In the genomic region with DNA sequence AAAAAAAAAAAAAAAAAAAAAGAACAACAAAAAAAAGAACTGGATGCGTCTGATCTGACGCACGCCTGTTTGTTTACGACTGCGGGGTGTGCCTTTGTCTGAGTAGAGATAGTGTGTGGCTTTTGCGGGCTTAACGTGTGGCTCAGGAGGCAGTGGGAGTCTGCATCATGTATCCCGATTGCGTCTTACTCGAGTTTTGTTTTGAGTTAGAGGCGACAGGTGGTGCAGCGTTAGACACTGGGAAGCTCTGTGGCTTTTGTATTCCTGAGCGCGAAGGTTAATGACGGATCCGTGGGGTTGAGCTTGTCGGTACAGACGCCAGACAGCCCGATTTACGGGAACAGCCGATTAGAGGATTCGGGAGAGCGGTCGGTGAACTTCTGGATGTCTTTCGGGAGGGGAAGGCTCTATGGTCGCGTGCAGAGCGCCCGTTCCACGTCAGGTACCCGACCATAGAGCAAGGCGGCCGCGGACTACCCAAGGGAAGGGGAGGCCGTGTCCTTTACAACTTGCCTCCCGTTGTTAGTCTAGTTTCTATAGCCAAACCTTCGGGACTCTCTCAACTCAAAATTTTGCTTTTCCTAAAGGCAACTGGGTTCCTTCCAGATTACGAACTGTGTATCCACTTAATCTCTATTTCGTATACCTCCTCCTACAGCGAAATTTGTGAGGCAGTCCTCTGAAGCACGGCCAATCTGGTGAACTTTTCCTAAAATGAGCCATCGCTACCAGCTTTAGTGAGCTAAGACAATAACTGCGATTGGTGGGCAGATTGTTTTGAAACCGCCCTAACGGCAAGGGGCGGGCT, we compare ENCODE assay signal across 1 cellular context.
A peak's percentile ranks its signal among the peaks of the same experiment; 100 is the strongest.
TF ChIP-seq lines count a peak whose summit lies in the region.

No MANE protein-coding gene starts in this region.

TF ChIP-seq in GM12878, 131 proteins besides CTCF, POLR2A, EP300 and RAD21 (continues in another document):
- TF ChIP-seq PAX8 (IDR thresholded peaks at IDR 0.05) (no peak; the same call in 1 of the 2 replicates), RAD51 (IDR thresholded peaks at IDR 0.05) (no peak), HDGF (IDR thresholded peaks at IDR 0.05) (no peak), SPI1 (IDR thresholded peaks at IDR 0.05; ENCODE audit: borderline replicate concordance, insufficient read depth, low read depth, low read length) (no peak), BMI1 (IDR thresholded peaks at IDR 0.05; ENCODE audit: borderline replicate concordance) (peak; percentile 77), NFXL1 (IDR thresholded peaks at IDR 0.05; ENCODE audit: borderline replicate concordance) (no peak), CHD4 (IDR thresholded peaks at IDR 0.05) (no peak), NR2C2 (IDR thresholded peaks at IDR 0.05; ENCODE audit: borderline replicate concordance, control insufficient read depth, insufficient read length, low read depth) (no peak), CEBPB (IDR thresholded peaks at IDR 0.05; ENCODE audit: borderline replicate concordance in 1 of 2, low read depth in 2 of 2, low read length in 2 of 2) (no peak), IKZF1 (conservative IDR thresholded peaks at IDR 0.05) (peak; percentile 84), GABPA (IDR thresholded peaks at IDR 0.05; ENCODE audit: low read depth) (no peak), POLR2AphosphoS5 (IDR thresholded peaks at IDR 0.05; ENCODE audit: low read length) (peak; percentile 96), POLR2AphosphoS2 (IDR thresholded peaks at IDR 0.05; ENCODE audit: low read depth, low read length) (peak; percentile 64; the same call in 1 of the 2 replicates), BACH1 (IDR thresholded peaks at IDR 0.05; ENCODE audit: borderline replicate concordance) (peak; percentile 71), ZSCAN29 (IDR thresholded peaks at IDR 0.05) (0 out of 2 replicates have a peak, but pooled peaks have one; percentile 72), TCF3 (IDR thresholded peaks at IDR 0.05; ENCODE audit: borderline replicate concordance, insufficient read depth, low read depth, low read length) (peak; percentile 99), RELA (IDR thresholded peaks at IDR 0.05; ENCODE audit: borderline replicate concordance, partially characterized antibody) (peak; percentile 44), ZBED1 (IDR thresholded peaks at IDR 0.05; ENCODE audit: borderline replicate concordance) (0 out of 2 replicates have a peak, but pooled peaks have one; percentile 30), ATF7 (IDR thresholded peaks at IDR 0.05; ENCODE audit: low read depth) (peak; percentile 96), CHD2 (IDR thresholded peaks at IDR 0.05; ENCODE audit: borderline replicate concordance, low read depth, low read length) (no peak), RB1 (IDR thresholded peaks at IDR 0.05; ENCODE audit: borderline replicate concordance) (no peak), HDAC6 (IDR thresholded peaks at IDR 0.05; ENCODE audit: unreplicated experiment) (no peak), STAT1 (conservative IDR thresholded peaks at IDR 0.05) (0 out of 2 replicates have a peak, but pooled peaks have one; percentile 48), JUNB (IDR thresholded peaks at IDR 0.05) (peak; percentile 81), IRF4 (IDR thresholded peaks at IDR 0.05; ENCODE audit: low read depth, low read length) (peak; percentile 91), ZNF217 (IDR thresholded peaks at IDR 0.05) (no peak), YY1 (IDR thresholded peaks at IDR 0.05; ENCODE audit: low read depth, low read length) (peak; percentile 5), HCFC1 (IDR thresholded peaks at IDR 0.05; ENCODE audit: low read length) (no peak), KDM1A (IDR thresholded peaks at IDR 0.05; ENCODE audit: borderline replicate concordance) (no peak), ZNF384 (IDR thresholded peaks at IDR 0.05; ENCODE audit: borderline replicate concordance, low read depth, low read length) (peak; percentile 76), ZNF24 (IDR thresholded peaks at IDR 0.05) (no peak), NFIC (IDR thresholded peaks at IDR 0.05; ENCODE audit: low read depth, low read length) (peak; percentile 48; the same call in 1 of the 2 replicates), STAT3 (IDR thresholded peaks at IDR 0.05; ENCODE audit: low read depth, low read length) (no peak), BHLHE40 (IDR thresholded peaks at IDR 0.05; ENCODE audit: borderline replicate concordance in 1 of 2, low read depth in 2 of 2, low read length in 1 of 2) (peak; percentile 55 to 90), ZNF207 (IDR thresholded peaks at IDR 0.05; ENCODE audit: borderline replicate concordance) (no peak; the same call in 1 of the 2 replicates), TCF7 (IDR thresholded peaks at IDR 0.05; ENCODE audit: borderline replicate concordance) (no peak), IKZF2 (IDR thresholded peaks at IDR 0.05) (peak; percentile 92), RBBP5 (conservative IDR thresholded peaks at IDR 0.05) (no peak), ETV6 (conservative IDR thresholded peaks at IDR 0.05 in 1 of 2, IDR thresholded peaks at IDR 0.05 in 1 of 2; ENCODE audit: borderline replicate concordance in 1 of 2, low read depth in 1 of 2) (peak in 1 of 2 experiments; percentile 52; a peak in 1 of 4 replicates), TBL1XR1 (IDR thresholded peaks at IDR 0.05; ENCODE audit: low read depth, low read length) (0 out of 2 replicates have a peak, but pooled peaks have one; percentile 68), MXI1 (IDR thresholded peaks at IDR 0.05; ENCODE audit: low read depth, low read length) (peak; percentile 50; the same call in 1 of the 2 replicates), NBN (IDR thresholded peaks at IDR 0.05) (peak; percentile 69), MYB (IDR thresholded peaks at IDR 0.05; ENCODE audit: borderline replicate concordance, low read depth, low read length) (no peak; the same call in 1 of the 2 replicates), SUPT20H (IDR thresholded peaks at IDR 0.05; ENCODE audit: borderline replicate concordance, control insufficient read depth, low read depth, low read length) (no peak), PAX5 (IDR thresholded peaks at IDR 0.05; ENCODE audit: borderline replicate concordance, low read depth, low read length) (peak; percentile 98), WRNIP1 (IDR thresholded peaks at IDR 0.05; ENCODE audit: borderline replicate concordance, low read depth, low read length) (no peak), NR2F1 (conservative IDR thresholded peaks at IDR 0.05) (peak; percentile 37), SMARCA5 (IDR thresholded peaks at IDR 0.05) (peak; percentile 83)
- TF ChIP-seq, protein P1, sequence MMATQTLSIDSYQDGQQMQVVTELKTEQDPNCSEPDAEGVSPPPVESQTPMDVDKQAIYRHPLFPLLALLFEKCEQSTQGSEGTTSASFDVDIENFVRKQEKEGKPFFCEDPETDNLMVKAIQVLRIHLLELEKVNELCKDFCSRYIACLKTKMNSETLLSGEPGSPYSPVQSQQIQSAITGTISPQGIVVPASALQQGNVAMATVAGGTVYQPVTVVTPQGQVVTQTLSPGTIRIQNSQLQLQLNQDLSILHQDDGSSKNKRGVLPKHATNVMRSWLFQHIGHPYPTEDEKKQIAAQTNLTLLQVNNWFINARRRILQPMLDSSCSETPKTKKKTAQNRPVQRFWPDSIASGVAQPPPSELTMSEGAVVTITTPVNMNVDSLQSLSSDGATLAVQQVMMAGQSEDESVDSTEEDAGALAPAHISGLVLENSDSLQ (IDR thresholded peaks at IDR 0.05), result no peak
- TF ChIP-seq, protein P2, sequence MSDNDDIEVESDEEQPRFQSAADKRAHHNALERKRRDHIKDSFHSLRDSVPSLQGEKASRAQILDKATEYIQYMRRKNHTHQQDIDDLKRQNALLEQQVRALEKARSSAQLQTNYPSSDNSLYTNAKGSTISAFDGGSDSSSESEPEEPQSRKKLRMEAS (IDR thresholded peaks at IDR 0.05; ENCODE audit: low read depth, low read length), result no peak
- TF ChIP-seq, protein P3, sequence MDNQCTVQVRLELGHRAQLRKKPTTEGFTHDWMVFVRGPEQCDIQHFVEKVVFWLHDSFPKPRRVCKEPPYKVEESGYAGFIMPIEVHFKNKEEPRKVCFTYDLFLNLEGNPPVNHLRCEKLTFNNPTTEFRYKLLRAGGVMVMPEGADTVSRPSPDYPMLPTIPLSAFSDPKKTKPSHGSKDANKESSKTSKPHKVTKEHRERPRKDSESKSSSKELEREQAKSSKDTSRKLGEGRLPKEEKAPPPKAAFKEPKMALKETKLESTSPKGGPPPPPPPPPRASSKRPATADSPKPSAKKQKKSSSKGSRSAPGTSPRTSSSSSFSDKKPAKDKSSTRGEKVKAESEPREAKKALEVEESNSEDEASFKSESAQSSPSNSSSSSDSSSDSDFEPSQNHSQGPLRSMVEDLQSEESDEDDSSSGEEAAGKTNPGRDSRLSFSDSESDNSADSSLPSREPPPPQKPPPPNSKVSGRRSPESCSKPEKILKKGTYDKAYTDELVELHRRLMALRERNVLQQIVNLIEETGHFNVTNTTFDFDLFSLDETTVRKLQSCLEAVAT (IDR thresholded peaks at IDR 0.05), result peak; percentile 79
- TF ChIP-seq, protein P4, sequence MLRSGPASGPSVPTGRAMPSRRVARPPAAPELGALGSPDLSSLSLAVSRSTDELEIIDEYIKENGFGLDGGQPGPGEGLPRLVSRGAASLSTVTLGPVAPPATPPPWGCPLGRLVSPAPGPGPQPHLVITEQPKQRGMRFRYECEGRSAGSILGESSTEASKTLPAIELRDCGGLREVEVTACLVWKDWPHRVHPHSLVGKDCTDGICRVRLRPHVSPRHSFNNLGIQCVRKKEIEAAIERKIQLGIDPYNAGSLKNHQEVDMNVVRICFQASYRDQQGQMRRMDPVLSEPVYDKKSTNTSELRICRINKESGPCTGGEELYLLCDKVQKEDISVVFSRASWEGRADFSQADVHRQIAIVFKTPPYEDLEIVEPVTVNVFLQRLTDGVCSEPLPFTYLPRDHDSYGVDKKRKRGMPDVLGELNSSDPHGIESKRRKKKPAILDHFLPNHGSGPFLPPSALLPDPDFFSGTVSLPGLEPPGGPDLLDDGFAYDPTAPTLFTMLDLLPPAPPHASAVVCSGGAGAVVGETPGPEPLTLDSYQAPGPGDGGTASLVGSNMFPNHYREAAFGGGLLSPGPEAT (IDR thresholded peaks at IDR 0.05; ENCODE audit: low read depth), result peak; percentile 69; the same call in 1 of the 2 replicates
- TF ChIP-seq, protein P5, sequence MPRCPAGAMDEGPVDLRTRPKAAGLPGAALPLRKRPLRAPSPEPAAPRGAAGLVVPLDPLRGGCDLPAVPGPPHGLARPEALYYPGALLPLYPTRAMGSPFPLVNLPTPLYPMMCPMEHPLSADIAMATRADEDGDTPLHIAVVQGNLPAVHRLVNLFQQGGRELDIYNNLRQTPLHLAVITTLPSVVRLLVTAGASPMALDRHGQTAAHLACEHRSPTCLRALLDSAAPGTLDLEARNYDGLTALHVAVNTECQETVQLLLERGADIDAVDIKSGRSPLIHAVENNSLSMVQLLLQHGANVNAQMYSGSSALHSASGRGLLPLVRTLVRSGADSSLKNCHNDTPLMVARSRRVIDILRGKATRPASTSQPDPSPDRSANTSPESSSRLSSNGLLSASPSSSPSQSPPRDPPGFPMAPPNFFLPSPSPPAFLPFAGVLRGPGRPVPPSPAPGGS (IDR thresholded peaks at IDR 0.05; ENCODE audit: borderline replicate concordance, insufficient read depth, low read depth, low read length, poor library complexity, severe bottlenecking), result no peak
- TF ChIP-seq, protein P6, sequence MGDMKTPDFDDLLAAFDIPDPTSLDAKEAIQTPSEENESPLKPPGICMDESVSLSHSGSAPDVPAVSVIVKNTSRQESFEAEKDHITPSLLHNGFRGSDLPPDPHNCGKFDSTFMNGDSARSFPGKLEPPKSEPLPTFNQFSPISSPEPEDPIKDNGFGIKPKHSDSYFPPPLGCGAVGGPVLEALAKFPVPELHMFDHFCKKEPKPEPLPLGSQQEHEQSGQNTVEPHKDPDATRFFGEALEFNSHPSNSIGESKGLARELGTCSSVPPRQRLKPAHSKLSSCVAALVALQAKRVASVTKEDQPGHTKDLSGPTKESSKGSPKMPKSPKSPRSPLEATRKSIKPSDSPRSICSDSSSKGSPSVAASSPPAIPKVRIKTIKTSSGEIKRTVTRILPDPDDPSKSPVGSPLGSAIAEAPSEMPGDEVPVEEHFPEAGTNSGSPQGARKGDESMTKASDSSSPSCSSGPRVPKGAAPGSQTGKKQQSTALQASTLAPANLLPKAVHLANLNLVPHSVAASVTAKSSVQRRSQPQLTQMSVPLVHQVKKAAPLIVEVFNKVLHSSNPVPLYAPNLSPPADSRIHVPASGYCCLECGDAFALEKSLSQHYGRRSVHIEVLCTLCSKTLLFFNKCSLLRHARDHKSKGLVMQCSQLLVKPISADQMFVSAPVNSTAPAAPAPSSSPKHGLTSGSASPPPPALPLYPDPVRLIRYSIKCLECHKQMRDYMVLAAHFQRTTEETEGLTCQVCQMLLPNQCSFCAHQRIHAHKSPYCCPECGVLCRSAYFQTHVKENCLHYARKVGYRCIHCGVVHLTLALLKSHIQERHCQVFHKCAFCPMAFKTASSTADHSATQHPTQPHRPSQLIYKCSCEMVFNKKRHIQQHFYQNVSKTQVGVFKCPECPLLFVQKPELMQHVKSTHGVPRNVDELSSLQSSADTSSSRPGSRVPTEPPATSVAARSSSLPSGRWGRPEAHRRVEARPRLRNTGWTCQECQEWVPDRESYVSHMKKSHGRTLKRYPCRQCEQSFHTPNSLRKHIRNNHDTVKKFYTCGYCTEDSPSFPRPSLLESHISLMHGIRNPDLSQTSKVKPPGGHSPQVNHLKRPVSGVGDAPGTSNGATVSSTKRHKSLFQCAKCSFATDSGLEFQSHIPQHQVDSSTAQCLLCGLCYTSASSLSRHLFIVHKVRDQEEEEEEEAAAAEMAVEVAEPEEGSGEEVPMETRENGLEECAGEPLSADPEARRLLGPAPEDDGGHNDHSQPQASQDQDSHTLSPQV (IDR thresholded peaks at IDR 0.05), result no peak; the same call in 1 of the 2 replicates
- TF ChIP-seq, protein P7, sequence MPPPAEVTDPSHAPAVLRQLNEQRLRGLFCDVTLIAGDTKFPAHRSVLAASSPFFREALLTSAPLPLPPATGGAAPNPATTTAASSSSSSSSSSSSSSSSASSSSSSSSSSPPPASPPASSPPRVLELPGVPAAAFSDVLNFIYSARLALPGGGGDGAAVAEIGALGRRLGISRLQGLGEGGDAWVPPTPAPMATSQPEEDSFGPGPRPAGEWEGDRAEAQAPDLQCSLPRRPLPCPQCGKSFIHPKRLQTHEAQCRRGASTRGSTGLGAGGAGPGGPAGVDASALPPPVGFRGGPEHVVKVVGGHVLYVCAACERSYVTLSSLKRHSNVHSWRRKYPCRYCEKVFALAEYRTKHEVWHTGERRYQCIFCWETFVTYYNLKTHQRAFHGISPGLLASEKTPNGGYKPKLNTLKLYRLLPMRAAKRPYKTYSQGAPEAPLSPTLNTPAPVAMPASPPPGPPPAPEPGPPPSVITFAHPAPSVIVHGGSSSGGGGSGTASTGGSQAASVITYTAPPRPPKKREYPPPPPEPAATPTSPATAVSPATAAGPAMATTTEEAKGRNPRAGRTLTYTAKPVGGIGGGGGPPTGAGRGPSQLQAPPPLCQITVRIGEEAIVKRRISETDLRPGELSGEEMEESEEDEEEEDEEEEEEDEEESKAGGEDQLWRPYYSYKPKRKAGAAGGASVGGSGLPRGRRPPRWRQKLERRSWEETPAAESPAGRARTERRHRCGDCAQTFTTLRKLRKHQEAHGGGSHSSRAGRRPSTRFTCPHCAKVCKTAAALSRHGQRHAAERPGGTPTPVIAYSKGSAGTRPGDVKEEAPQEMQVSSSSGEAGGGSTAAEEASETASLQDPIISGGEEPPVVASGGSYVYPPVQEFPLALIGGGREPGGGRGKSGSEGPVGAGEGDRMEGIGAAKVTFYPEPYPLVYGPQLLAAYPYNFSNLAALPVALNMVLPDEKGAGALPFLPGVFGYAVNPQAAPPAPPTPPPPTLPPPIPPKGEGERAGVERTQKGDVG (CRISPR knock-in tag; IDR thresholded peaks at IDR 0.05), result no peak
